23 cellular contexts compared by ENCODE assay signal in the genomic region with DNA sequence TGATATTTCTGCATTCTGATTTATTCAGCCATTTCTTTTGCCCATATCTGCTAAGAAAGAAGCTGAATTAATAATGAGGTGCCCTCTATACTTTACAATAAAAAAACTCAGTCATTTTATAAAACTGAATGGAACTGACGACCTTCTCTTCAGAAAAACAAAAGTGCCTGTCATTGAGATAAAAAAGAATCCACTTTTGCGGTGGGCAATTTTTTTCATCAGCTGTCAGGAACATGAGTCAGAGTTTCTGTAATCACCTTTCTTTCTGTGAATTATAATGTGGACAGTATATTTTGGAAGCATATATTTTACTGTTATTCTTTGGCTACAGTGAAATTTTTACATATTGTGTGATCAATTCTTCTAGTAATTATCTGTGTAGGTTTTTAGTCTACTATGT. TPM values are rescaled to one million over a fixed set of nuclear protein-coding genes. Genes with fewer than 3 reads are reported as not detected.
"Had no signal": no experiment of that assay in that cellular context is flagged by ENCODE, and none has a peak within 500 bp of the region (broad histone marks: within the 10 kb centered on the region; RNA-seq: fewer than 3 reads in every experiment).

No MANE protein-coding gene starts in this region.

- H3K9me3 Mint-ChIP-seq: endodermal cell; nephron progenitor cell; stimulated activated memory B cell treated with anti-CD40 and anti-IgM and Interleukin-4, amounts not matched to agents 10 μg/mL and 1 μg/mL and 100 μg/mL, for 72 hours; stimulated activated naive CD8-positive, alpha-beta T cell treated with anti-CD3 and anti-CD28 coated beads, Interleukin-15, Interleukin-2, amounts not matched to agents 100 ng/mL and 50 ng/mL, for 24 hours had no signal

- H3K36me3 ChIP-seq: colonic mucosa, neutrophil, right lobe of liver, spleen, tibial artery had no signal

- H3K36me3 Mint-ChIP-seq: naive thymus-derived CD4-positive, alpha-beta T cell; stimulated activated memory B cell treated with anti-CD40 and anti-IgM and Interleukin-4, amounts not matched to agents 10 μg/mL and 1 μg/mL and 100 μg/mL, for 72 hours had no signal

- H3K27ac Mint-ChIP-seq: endodermal cell; naive thymus-derived CD4-positive, alpha-beta T cell; nephron progenitor cell; stimulated activated memory B cell treated with anti-CD40 and anti-IgM and Interleukin-4, amounts not matched to agents 10 μg/mL and 1 μg/mL and 100 μg/mL, for 72 hours; stimulated activated naive CD8-positive, alpha-beta T cell treated with anti-CD3 and anti-CD28 coated beads, Interleukin-15, Interleukin-2, amounts not matched to agents 100 ng/mL and 50 ng/mL, for 24 hours had no signal

- H3K9me3 ChIP-seq: colonic mucosa, heart left ventricle, neutrophil, psoas muscle, right lobe of liver, spleen, tibial artery, upper lobe of right lung had no signal

- DNase-seq: colonic mucosa; effector CD4-positive, alpha-beta T cell; endodermal cell; heart left ventricle; hippocampal formation; kidney glomerular epithelial cell; mesendoderm; naive thymus-derived CD4-positive, alpha-beta T cell; nephron progenitor cell; psoas muscle; retina; right lobe of liver; spleen; stimulated activated CD4-positive, alpha-beta T cell treated with anti-CD3 and anti-CD28 coated beads, Interleukin-15, amount 100 ng/mL, for 24 hours; stimulated activated CD4-positive, alpha-beta T cell treated with anti-CD3 and anti-CD28 coated beads, Interleukin-1b, Interleukin-23, amount 100 ng/mL, for 48 hours; stimulated activated CD4-positive, alpha-beta T cell treated with anti-CD3 and anti-CD28 coated beads, Interleukin-4, amount 100 ng/mL, for 24 hours; tibial artery; upper lobe of right lung had no signal

- H3K27ac ChIP-seq: colonic mucosa, heart left ventricle, neutrophil, psoas muscle, right lobe of liver, spleen, tibial artery, upper lobe of right lung had no signal

- ATAC-seq: heart left ventricle; naive thymus-derived CD4-positive, alpha-beta T cell; psoas muscle; right lobe of liver; stimulated activated memory B cell treated with anti-CD40 and anti-IgM and Interleukin-4, amounts not matched to agents 10 μg/mL and 1 μg/mL and 100 μg/mL, for 72 hours; upper lobe of right lung had no signal

- FAIRE-seq: endothelial cell of umbilical vein, frontal cortex had no signal

- H3K4me1 ChIP-seq: colonic mucosa, psoas muscle, right lobe of liver, spleen, tibial artery, upper lobe of right lung had no signal

- H3K4me1 Mint-ChIP-seq: endodermal cell; naive thymus-derived CD4-positive, alpha-beta T cell; nephron progenitor cell; stimulated activated memory B cell treated with anti-CD40 and anti-IgM and Interleukin-4, amounts not matched to agents 10 μg/mL and 1 μg/mL and 100 μg/mL, for 72 hours had no signal

- H3K4me3 Mint-ChIP-seq: endodermal cell; naive thymus-derived CD4-positive, alpha-beta T cell; nephron progenitor cell; stimulated activated memory B cell treated with anti-CD40 and anti-IgM and Interleukin-4, amounts not matched to agents 10 μg/mL and 1 μg/mL and 100 μg/mL, for 72 hours; stimulated activated naive CD8-positive, alpha-beta T cell treated with anti-CD3 and anti-CD28 coated beads, Interleukin-15, Interleukin-2, amounts not matched to agents 100 ng/mL and 50 ng/mL, for 24 hours had no signal

- H3K4me3 ChIP-seq: colonic mucosa, heart left ventricle, psoas muscle, right lobe of liver, spleen, tibial artery, upper lobe of right lung had no signal

- H3K27me3 ChIP-seq: colonic mucosa, upper lobe of right lung had no signal

RNA-seq across cellular contexts. Expression of a gene that starts 33.4 kb away (rescaled TPM):
- total RNA-seq: endothelial cell of umbilical vein; naive thymus-derived CD4-positive, alpha-beta T cell; spleen had no signal
- polyA plus RNA-seq: endothelial cell of umbilical vein; naive thymus-derived CD4-positive, alpha-beta T cell had no signal
